1 cellular context compared by ENCODE assay signal in genomic region chr7:18393465-18394118, GRCh38.
TF ChIP-seq lines count a peak whose summit lies in the region.

No MANE protein-coding gene starts in this region.

TF ChIP-seq in SK-N-SH, 30 proteins besides CTCF, POLR2A, EP300 and RAD21 (continued from another document):
- TF ChIP-seq, protein P1, sequence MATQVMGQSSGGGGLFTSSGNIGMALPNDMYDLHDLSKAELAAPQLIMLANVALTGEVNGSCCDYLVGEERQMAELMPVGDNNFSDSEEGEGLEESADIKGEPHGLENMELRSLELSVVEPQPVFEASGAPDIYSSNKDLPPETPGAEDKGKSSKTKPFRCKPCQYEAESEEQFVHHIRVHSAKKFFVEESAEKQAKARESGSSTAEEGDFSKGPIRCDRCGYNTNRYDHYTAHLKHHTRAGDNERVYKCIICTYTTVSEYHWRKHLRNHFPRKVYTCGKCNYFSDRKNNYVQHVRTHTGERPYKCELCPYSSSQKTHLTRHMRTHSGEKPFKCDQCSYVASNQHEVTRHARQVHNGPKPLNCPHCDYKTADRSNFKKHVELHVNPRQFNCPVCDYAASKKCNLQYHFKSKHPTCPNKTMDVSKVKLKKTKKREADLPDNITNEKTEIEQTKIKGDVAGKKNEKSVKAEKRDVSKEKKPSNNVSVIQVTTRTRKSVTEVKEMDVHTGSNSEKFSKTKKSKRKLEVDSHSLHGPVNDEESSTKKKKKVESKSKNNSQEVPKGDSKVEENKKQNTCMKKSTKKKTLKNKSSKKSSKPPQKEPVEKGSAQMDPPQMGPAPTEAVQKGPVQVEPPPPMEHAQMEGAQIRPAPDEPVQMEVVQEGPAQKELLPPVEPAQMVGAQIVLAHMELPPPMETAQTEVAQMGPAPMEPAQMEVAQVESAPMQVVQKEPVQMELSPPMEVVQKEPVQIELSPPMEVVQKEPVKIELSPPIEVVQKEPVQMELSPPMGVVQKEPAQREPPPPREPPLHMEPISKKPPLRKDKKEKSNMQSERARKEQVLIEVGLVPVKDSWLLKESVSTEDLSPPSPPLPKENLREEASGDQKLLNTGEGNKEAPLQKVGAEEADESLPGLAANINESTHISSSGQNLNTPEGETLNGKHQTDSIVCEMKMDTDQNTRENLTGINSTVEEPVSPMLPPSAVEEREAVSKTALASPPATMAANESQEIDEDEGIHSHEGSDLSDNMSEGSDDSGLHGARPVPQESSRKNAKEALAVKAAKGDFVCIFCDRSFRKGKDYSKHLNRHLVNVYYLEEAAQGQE (IDR thresholded peaks at IDR 0.05; ENCODE audit: low read depth, low read length), result no peak
- TF ChIP-seq MEF2A (IDR thresholded peaks at IDR 0.05; ENCODE audit: borderline replicate concordance, low read depth) (no peak), TAF1 (IDR thresholded peaks at IDR 0.05; ENCODE audit: borderline replicate concordance, low read depth, low read length) (no peak), GATA2 (CRISPR knock-in tag; IDR thresholded peaks at IDR 0.05) (no peak)
